In the genomic region with DNA sequence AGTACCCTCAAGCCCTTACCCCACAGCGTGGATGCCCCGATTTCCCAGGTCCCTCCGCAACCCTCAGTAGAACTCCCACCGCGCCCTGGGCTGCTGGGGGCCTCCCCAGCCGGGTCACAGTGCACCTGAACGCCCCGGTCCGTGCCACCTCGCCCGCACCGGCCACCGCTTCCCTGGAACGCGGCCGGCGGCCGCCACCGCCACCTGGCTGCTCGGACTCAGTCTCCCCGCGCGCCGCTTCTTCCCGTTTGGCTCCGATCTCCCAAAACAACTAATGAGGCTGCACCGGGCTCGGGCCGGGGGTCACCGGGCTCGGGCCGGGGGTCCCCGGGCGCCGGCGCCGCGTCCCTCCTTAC, we compare ENCODE assay signal across 8 cellular contexts. TPM values are rescaled to one million over a fixed set of nuclear protein-coding genes. Genes with fewer than 3 reads are reported as not detected.
DNase-seq lines count a peak whose midpoint lies in the region; ATAC-seq and TF ChIP-seq lines count a peak whose summit lies in the region.

No MANE protein-coding gene starts in this region.

- peaks cover 36% of the 10 kb centered on the region for H3K4me1 Mint-ChIP-seq in CD8-positive, alpha-beta T cell (ENCODE audit: low read depth)

- TF ChIP-seq POLR2A in breast epithelium (IDR thresholded peaks at IDR 0.05) (no peak), transverse colon (IDR thresholded peaks at IDR 0.05) (no peak)

- H3K36me3 Mint-ChIP-seq in CD8-positive, alpha-beta T cell, result peaks cover 4% of the 10 kb centered on the region

- intact Hi-C loops in CD8-positive, alpha-beta T cell (cut with DNase I, micrococcal nuclease), result loop anchor here (1.0 to 10.0 kb wide), 10 partner anchors 70 to 1063 kb away; a partner anchor contains a TSS
- intact Hi-C loops in breast epithelium (cut with DNase I; ENCODE audit: low total_unique reads) (loop anchor here (10.0 kb wide), 1 partner anchor 160 kb away; no protein-coding TSS in a partner anchor), transverse colon (cut with DNase I; ENCODE audit: low total_unique reads) (loop anchor here (5.0 to 10.0 kb wide), 3 partner anchors 80 to 162 kb away; no protein-coding TSS in a partner anchor)

- TF ChIP-seq CTCF in CD8-positive, alpha-beta T cell (IDR thresholded peaks at IDR 0.05), result no peak
- TF ChIP-seq CTCF in breast epithelium (IDR thresholded peaks at IDR 0.05), result no peak
- TF ChIP-seq CTCF in lung (IDR thresholded peaks at IDR 0.05; ENCODE audit: control extremely low read depth, extremely low read depth), result no peak
- peak in 2 of 5 experiments; percentile 11 to 22 for TF ChIP-seq CTCF in transverse colon (IDR thresholded peaks at IDR 0.05)

- CTCF ChIA-PET in CD8-positive, alpha-beta T cell (lab: Charles Lee), result interaction anchor here (0.9 to 13.7 kb wide), 15 partner anchors 9 to 1892 kb away, joined by 3 to 249 read pairs (median 17); no protein-coding TSS in a partner anchor

- peak overlapping the region; percentile 88 for H3K4me3 Mint-ChIP-seq in CD8-positive, alpha-beta T cell

- 2 to 4% methylated on average over 38 of the region's 38 CpGs for WGBS in lung, 2 donors
- WGBS in transverse colon (ENCODE audit: low coverage in 1 of 2), 2 donors, result 5% methylated on average over 20 of the region's 38 CpGs; no CpG with 5 or more reads in 1 of the 2 donors

- H3K4me3 ChIP-seq in CD8-positive, alpha-beta T cell (ENCODE audit: low read depth, low read length), result peak overlapping the region; percentile 76
- peak overlapping the region; percentile 70 to 91 (median 79) for H3K4me3 ChIP-seq in breast epithelium
- H3K4me3 ChIP-seq in lung, result peak overlapping the region; percentile 79
- H3K4me3 ChIP-seq in transverse colon, result peak overlapping the region; percentile 90 to 93 (median 92)

- H3K27ac ChIP-seq in CD8-positive, alpha-beta T cell (ENCODE audit: low read depth, low read length), result peak overlapping the region; percentile 53
- H3K27ac ChIP-seq in breast epithelium (peak overlapping the region; percentile 95 to 100), lung (ENCODE audit: low read depth in 1 of 2, low read length in 1 of 2) (peak overlapping the region; percentile 94 to 98), transverse colon (peak overlapping the region; percentile 96 to 100 (median 99))

- no peaks in the 10 kb centered on the region for H3K27me3 ChIP-seq in CD8-positive, alpha-beta T cell (ENCODE audit: insufficient read depth, low read length)
- H3K27me3 ChIP-seq in breast epithelium (no peaks in the 10 kb centered on the region), lung (ENCODE audit: control insufficient read depth, insufficient read depth) (no peaks in the 10 kb centered on the region), transverse colon (no peaks in the 10 kb centered on the region)

- TF ChIP-seq EP300 in transverse colon (IDR thresholded peaks at IDR 0.05; ENCODE audit: low read depth), result no peak

- H3K4me1 ChIP-seq in CD8-positive, alpha-beta T cell (ENCODE audit: insufficient read depth, low read length), result peaks cover 34% of the 10 kb centered on the region
- H3K4me1 ChIP-seq in breast epithelium (peaks cover 0 to 12% of the 10 kb centered on the region in 2 donors), lung (ENCODE audit: control insufficient read depth in 2 of 2, insufficient read depth in 2 of 2, low read length in 2 of 2) (peaks cover 0 to 5% of the 10 kb centered on the region in 2 donors), transverse colon (peaks cover 4 to 35% (median 28%) of the 10 kb centered on the region in 4 donors)

- no peak for DNase-seq in CD8-positive, alpha-beta T cell
- DNase-seq in breast epithelium (ENCODE audit: low spot score in 2 of 2) (no peak), lung (ENCODE audit: low spot score) (no peak), transverse colon (peak; percentile 45), foreskin melanocyte (no peak), AML-193 (lab: John Stamatoyannopoulos, UW) (no peak)

- POLR2A ChIA-PET in CD8-positive, alpha-beta T cell (lab: Charles Lee), result interaction anchor here (0.6 to 3.3 kb wide), 11 partner anchors 11 to 1541 kb away, joined by 3 to 27 read pairs (median 4); a partner anchor contains a TSS

- peak overlapping the region; percentile 89 for H3K27ac Mint-ChIP-seq in CD8-positive, alpha-beta T cell

- H3K36me3 ChIP-seq in CD8-positive, alpha-beta T cell (ENCODE audit: insufficient read depth, low read length), result no peaks in the 10 kb centered on the region
- H3K36me3 ChIP-seq in breast epithelium (no peaks in the 10 kb centered on the region), lung (ENCODE audit: control insufficient read depth in 2 of 2, insufficient read depth in 2 of 2, low read length in 2 of 2) (peaks cover 0 to 2% of the 10 kb centered on the region in 2 donors), transverse colon (no peaks in the 10 kb centered on the region)

- in situ Hi-C loops in transverse colon (cut with MboI; ENCODE audit: low pct_ligation_motif_present in 1 of 4, low pct_unique_long_range_greater_than_20kb in 1 of 4, low sequenced_read_pairs in 3 of 4), result no loop called here

- no peaks in the 10 kb centered on the region for H3K9me3 ChIP-seq in CD8-positive, alpha-beta T cell (ENCODE audit: low read length)
- no peaks in the 10 kb centered on the region for H3K9me3 ChIP-seq in breast epithelium
- peaks cover 0 to 2% of the 10 kb centered on the region in 2 donors for H3K9me3 ChIP-seq in lung (ENCODE audit: control insufficient read depth in 2 of 2, insufficient read depth in 1 of 2, low read length in 1 of 2)
- no peaks in the 10 kb centered on the region for H3K9me3 ChIP-seq in transverse colon

- no peaks in the 10 kb centered on the region for H3K9me3 Mint-ChIP-seq in CD8-positive, alpha-beta T cell

- ATAC-seq in CD8-positive, alpha-beta T cell, result no peak
- peak; percentile 6 for ATAC-seq in HG03439 (IDR thresholded peaks at IDR 0.05; ENCODE audit: unreplicated experiment)
- ATAC-seq in lung (ENCODE audit: insufficient read depth, low FRiP score), result no peak
- no peak for ATAC-seq in GM18873 (IDR thresholded peaks at IDR 0.05; ENCODE audit: low FRiP score, unreplicated experiment)

- no peaks in the 10 kb centered on the region for H3K27me3 Mint-ChIP-seq in CD8-positive, alpha-beta T cell (ENCODE audit: low read depth)

RNA-seq across cellular contexts. Expression of a gene that starts 1.0 kb away (rescaled TPM):
- total RNA-seq in CD8-positive, alpha-beta T cell, result 10 to 100 TPM; 24.9 to 27.9 TPM
- total RNA-seq in breast epithelium (10 to 100 TPM; 27.8 to 91.7 (median 42.9) TPM), lung (10 to 100 TPM; 17.5 to 99.4 TPM), transverse colon (100 to 1,000 TPM in 3 of 4 donors, 10 to 100 TPM in 1; 64.8 to 235 (median 128) TPM)
- polyA plus RNA-seq in lung, result 10 to 100 TPM; 44.6 to 46.1 TPM
